28 cellular contexts compared by ENCODE assay signal in the genomic region with DNA sequence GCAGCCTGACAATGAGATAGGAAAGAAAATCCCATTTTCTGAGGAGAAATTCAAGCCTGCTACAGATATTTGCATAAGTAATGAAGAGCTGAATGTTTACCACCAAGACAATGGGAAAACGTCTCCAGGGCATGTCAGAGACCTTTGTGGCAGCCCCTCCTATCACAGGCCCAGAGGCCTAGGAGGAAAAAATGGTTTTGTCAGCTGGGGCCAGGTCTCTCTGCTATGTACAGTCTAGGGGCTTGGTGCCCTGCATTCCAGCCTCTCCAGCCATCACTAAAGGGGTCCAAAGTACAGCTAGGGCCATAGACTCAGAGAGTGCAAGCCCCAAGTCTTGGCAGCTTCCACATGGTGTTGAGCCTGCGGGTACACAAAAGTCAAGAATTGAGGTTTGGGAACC.
"Had no signal": no experiment of that assay in that cellular context is flagged by ENCODE, and none has a peak within 500 bp of the region (broad histone marks: within the 10 kb centered on the region; RNA-seq: fewer than 3 reads in every experiment).

No MANE protein-coding gene starts in this region.

- FAIRE-seq: colon, endometrium, endothelial cell of umbilical vein, frontal cortex had no signal

- ATAC-seq: effector memory CD8-positive, alpha-beta T cell; esophagus mucosa; foreskin keratinocyte; gastrocnemius medialis; gastroesophageal sphincter; heart left ventricle; heart right ventricle had no signal

- H3K27ac ChIP-seq: colonic mucosa, coronary artery, dorsolateral prefrontal cortex, epithelial cell of prostate, esophagus muscularis mucosa, esophagus squamous epithelium, foreskin keratinocyte, gastrocnemius medialis, gastroesophageal sphincter, heart left ventricle, heart right ventricle had no signal

- H3K27ac Mint-ChIP-seq: dendritic cell treated with granulocyte-macrophage colony-stimulating factor and Interleukin-4, amounts not matched to agents 40 ng/mL and 50 ng/mL, for 4 days; effector memory CD8-positive, alpha-beta T cell had no signal

- H3K4me1 ChIP-seq: colonic mucosa, esophagus muscularis mucosa, esophagus squamous epithelium, foreskin keratinocyte, gastrocnemius medialis, gastroesophageal sphincter, heart left ventricle, heart right ventricle had no signal

- H3K36me3 ChIP-seq: colonic mucosa, esophagus muscularis mucosa, esophagus squamous epithelium, gastrocnemius medialis, gastroesophageal sphincter, heart left ventricle, heart right ventricle had no signal

- H3K4me3 Mint-ChIP-seq: dendritic cell treated with granulocyte-macrophage colony-stimulating factor and Interleukin-4, amounts not matched to agents 40 ng/mL and 50 ng/mL, for 4 days; effector memory CD8-positive, alpha-beta T cell had no signal

- H3K27me3 Mint-ChIP-seq: dendritic cell treated with granulocyte-macrophage colony-stimulating factor and Interleukin-4, amounts not matched to agents 40 ng/mL and 50 ng/mL, for 4 days; effector memory CD8-positive, alpha-beta T cell had no signal

- H3K27me3 ChIP-seq: colonic mucosa, dorsolateral prefrontal cortex, esophagus muscularis mucosa, esophagus squamous epithelium, foreskin keratinocyte, gastrocnemius medialis, gastroesophageal sphincter, heart left ventricle, heart right ventricle had no signal

- H3K9me3 ChIP-seq: colonic mucosa, gastrocnemius medialis had no signal

- DNase-seq: colonic mucosa; cortex of kidney; dermis blood vessel endothelial cell; dorsolateral prefrontal cortex; effector CD4-positive, alpha-beta T cell; effector CD8-positive, alpha-beta T cell; effector memory CD4-positive, alpha-beta T cell; effector memory CD8-positive, alpha-beta T cell; erythroblast; esophagus squamous epithelium; foreskin fibroblast; foreskin keratinocyte; foreskin melanocyte; gastrocnemius medialis; glutamatergic neuron; head of caudate nucleus; heart left ventricle; heart right ventricle had no signal

- H3K4me3 ChIP-seq: colonic mucosa, coronary artery, dorsolateral prefrontal cortex, esophagus muscularis mucosa, esophagus squamous epithelium, gastrocnemius medialis, gastroesophageal sphincter, heart left ventricle, heart right ventricle had no signal
